ENCODE assay signal across 27 cellular contexts in genomic region chr7:145053781-145054180, GRCh38.
DNase-seq lines count a peak whose midpoint lies in the region; ATAC-seq, FAIRE-seq and TF ChIP-seq lines count a peak whose summit lies in the region.
"Had no signal": no experiment of that assay in that cellular context is flagged by ENCODE, and none has a peak within 500 bp of the region (broad histone marks: within the 10 kb centered on the region; RNA-seq: fewer than 3 reads in every experiment).

No MANE protein-coding gene starts in this region.

- H3K27me3 Mint-ChIP-seq in T-helper 2 cell treated with Interferon-gamma antibody and Interleukin-4, amounts not matched to agents 5 μg/mL and 100 μg/mL, for 36 hours (ENCODE audit: low read depth): no peaks in the 10 kb centered on the region
- H3K27me3 Mint-ChIP-seq: CD4-positive, CD25-positive, alpha-beta regulatory T cell had no signal

- no peak overlapping the region for H3K27ac ChIP-seq in PC-3 (ENCODE audit: low read length)
- H3K27ac ChIP-seq in epithelial cell of prostate: peak overlapping the region; percentile 14
- H3K27ac ChIP-seq in WERI-Rb-1: no peak overlapping the region
- H3K27ac ChIP-seq in MM.1S (ENCODE audit: low read length): no peak overlapping the region
- H3K27ac ChIP-seq: BLaER1 had no signal

- peaks cover 4% of the 10 kb centered on the region; the same call in 1 of the 2 replicates for H3K27me3 ChIP-seq in PC-3 (ENCODE audit: low read length)
- H3K27me3 ChIP-seq in bronchial epithelial cell (ENCODE audit: control insufficient read depth, insufficient read depth, low read length): no peaks in the 10 kb centered on the region
- no peaks in the 10 kb centered on the region for H3K27me3 ChIP-seq in WERI-Rb-1 (ENCODE audit: insufficient read depth, low read depth, severe bottlenecking)
- H3K27me3 ChIP-seq in MM.1S (replicated peaks; ENCODE audit: insufficient read depth, low read length): no peaks in the 10 kb centered on the region
- H3K27me3 ChIP-seq: BE2C, BLaER1 had no signal

- H3K9me3 ChIP-seq in PC-3 (ENCODE audit: low read length): no peaks in the 10 kb centered on the region
- no peaks in the 10 kb centered on the region for H3K9me3 ChIP-seq in WERI-Rb-1 (ENCODE audit: severe bottlenecking)
- no peaks in the 10 kb centered on the region for H3K9me3 ChIP-seq in MM.1S (replicated peaks; ENCODE audit: insufficient read depth, low read length)
- H3K9me3 ChIP-seq: BE2C, BLaER1 had no signal

- no peak overlapping the region for H3K4me3 Mint-ChIP-seq in T-helper 2 cell treated with Interferon-gamma antibody and Interleukin-4, amounts not matched to agents 5 μg/mL and 100 μg/mL, for 36 hours
- H3K4me3 Mint-ChIP-seq: CD14-positive monocyte; CD4-positive, alpha-beta memory T cell; CD4-positive, CD25-positive, alpha-beta regulatory T cell; CD8-positive, alpha-beta memory T cell had no signal

- H3K9me2 ChIP-seq in PC-3 (replicated peaks; ENCODE audit: low read length): no peaks in the 10 kb centered on the region
- no peaks in the 10 kb centered on the region for H3K9me2 ChIP-seq in MM.1S (replicated peaks; ENCODE audit: insufficient read depth, low read length)

- no peak overlapping the region for H3K4me3 ChIP-seq in PC-3 (ENCODE audit: low read length)
- no peak overlapping the region for H3K4me3 ChIP-seq in bronchial epithelial cell (ENCODE audit: low read depth, low read length)
- no peak overlapping the region for H3K4me3 ChIP-seq in WERI-Rb-1 (ENCODE audit: low read depth, low read length)
- H3K4me3 ChIP-seq in MM.1S (ENCODE audit: low read length): no peak overlapping the region
- H3K4me3 ChIP-seq: BLaER1, GM12878 had no signal

- H3K4me1 ChIP-seq in PC-3 (ENCODE audit: insufficient read depth, low read length): no peaks in the 10 kb centered on the region
- H3K4me1 ChIP-seq in MM.1S (ENCODE audit: low read length): no peaks in the 10 kb centered on the region
- H3K4me1 ChIP-seq: BE2C, BLaER1 had no signal

- POLR2A ChIA-PET in PC-3 (lab: Charles Lee; ENCODE audit: unreplicated experiment): no interaction called here

- ATAC-seq in PC-3: no peak; the same call in 1 of the 2 replicates
- ATAC-seq: GM12878 had no signal

- DNase-seq in PC-3 (peak; percentile 4), bronchial epithelial cell (ENCODE audit: low read depth) (peak; percentile 35), epithelial cell of prostate (ENCODE audit: low read depth, low spot score) (peak; percentile 22), WERI-Rb-1 (no peak), MM.1S (no peak)
- DNase-seq in T-helper 2 cell treated with Interferon-gamma antibody and Interleukin-4, amounts not matched to agents 5 μg/mL and 100 μg/mL, for 36 hours (ENCODE audit: low spot score): no peak
- DNase-seq: 8988T; ACHN; BE2C; C1 segment of cervical spinal cord; CD4-positive, alpha-beta memory T cell; CD4-positive, CD25-positive, alpha-beta regulatory T cell; CD8-positive, alpha-beta memory T cell; COR-L47; DMS 273 treated with DMSO at 0.1 percent for 48 hours; DMS153; DMS53; DMS79; DND-41; EL; GDM1 had no signal

- no peaks in the 10 kb centered on the region for H3K36me3 Mint-ChIP-seq in T-helper 2 cell treated with Interferon-gamma antibody and Interleukin-4, amounts not matched to agents 5 μg/mL and 100 μg/mL, for 36 hours (ENCODE audit: low read depth)
- H3K36me3 Mint-ChIP-seq: CD14-positive monocyte; CD4-positive, alpha-beta memory T cell; CD4-positive, CD25-positive, alpha-beta regulatory T cell; CD8-positive, alpha-beta memory T cell had no signal

- TF ChIP-seq CTCF in PC-3 (conservative IDR thresholded peaks at IDR 0.05; ENCODE audit: low read depth, low read length): no peak
- TF ChIP-seq CTCF in bronchial epithelial cell (IDR thresholded peaks at IDR 0.05; ENCODE audit: insufficient read depth, low read length, severe bottlenecking): no peak
- no peak for TF ChIP-seq CTCF in WERI-Rb-1 (IDR thresholded peaks at IDR 0.05; ENCODE audit: low read depth, low read length)
- TF ChIP-seq CTCF in MM.1S (IDR thresholded peaks at IDR 0.05; ENCODE audit: low read length): no peak

- no peaks in the 10 kb centered on the region for H4K20me1 ChIP-seq in PC-3 (ENCODE audit: low read length)
- H4K20me1 ChIP-seq in MM.1S (ENCODE audit: insufficient read depth, low read length): no peaks in the 10 kb centered on the region
- H4K20me1 ChIP-seq: BLaER1 had no signal

- intact Hi-C loops in PC-3 (cut with micrococcal nuclease): no loop called here

- no peaks in the 10 kb centered on the region for H3K4me1 Mint-ChIP-seq in T-helper 2 cell treated with Interferon-gamma antibody and Interleukin-4, amounts not matched to agents 5 μg/mL and 100 μg/mL, for 36 hours (ENCODE audit: low read depth)
- H3K4me1 Mint-ChIP-seq: CD14-positive monocyte; CD4-positive, alpha-beta memory T cell; CD4-positive, CD25-positive, alpha-beta regulatory T cell; CD8-positive, alpha-beta memory T cell had no signal

- H3K9me3 Mint-ChIP-seq in T-helper 2 cell treated with Interferon-gamma antibody and Interleukin-4, amounts not matched to agents 5 μg/mL and 100 μg/mL, for 36 hours: no peaks in the 10 kb centered on the region

- H3K79me2 ChIP-seq in PC-3 (ENCODE audit: low read length): no peaks in the 10 kb centered on the region
- H3K79me2 ChIP-seq in MM.1S (ENCODE audit: low read length): no peaks in the 10 kb centered on the region

- no peaks in the 10 kb centered on the region for H3K36me3 ChIP-seq in PC-3 (ENCODE audit: low read depth, low read length)
- H3K36me3 ChIP-seq in bronchial epithelial cell (ENCODE audit: control insufficient read depth, insufficient read depth, low read length): no peaks in the 10 kb centered on the region
- H3K36me3 ChIP-seq in WERI-Rb-1: no peaks in the 10 kb centered on the region
- H3K36me3 ChIP-seq in MM.1S (replicated peaks; ENCODE audit: insufficient read depth, low read length): no peaks in the 10 kb centered on the region
- H3K36me3 ChIP-seq: BE2C, BLaER1 had no signal

- CTCF ChIA-PET in PC-3 (lab: Charles Lee): no interaction called here

- H3F3A ChIP-seq in PC-3 (ENCODE audit: low read length, unreplicated experiment) (no peaks in the 10 kb centered on the region), MM.1S (ENCODE audit: insufficient read depth, low read length) (no peaks in the 10 kb centered on the region)

- H3K4me2 ChIP-seq in PC-3 (ENCODE audit: low read length) (no peak overlapping the region), MM.1S (ENCODE audit: low read depth, low read length) (no peak overlapping the region)
- H3K4me2 ChIP-seq: BLaER1 had no signal

- H3K9ac ChIP-seq in PC-3 (ENCODE audit: low read length): no peak overlapping the region
- no peak overlapping the region for H3K9ac ChIP-seq in MM.1S (ENCODE audit: low read length)
- H3K9ac ChIP-seq: BLaER1 had no signal

- FAIRE-seq in bronchial epithelial cell (lab: Jason Lieb, UNC): no peak
- FAIRE-seq: A204.1, GM12878, GM12892, GM18507 had no signal

- H3K27ac Mint-ChIP-seq in T-helper 2 cell treated with Interferon-gamma antibody and Interleukin-4, amounts not matched to agents 5 μg/mL and 100 μg/mL, for 36 hours: no peak overlapping the region
- H3K27ac Mint-ChIP-seq: CD14-positive monocyte; CD4-positive, alpha-beta memory T cell; CD4-positive, CD25-positive, alpha-beta regulatory T cell; CD8-positive, alpha-beta memory T cell had no signal

- BruUV-seq in PC-3 (replicated peaks; lab: Mats Ljungman, UMichigan): no TSS peak

- H2AFZ ChIP-seq in PC-3 (ENCODE audit: low read length) (no peak overlapping the region), MM.1S (ENCODE audit: low read length) (no peak overlapping the region)

Comparison
In these comparisons a context has a peak if more than half of its experiments do, and no peak if none do; other contexts are left out.
1. DNase-seq: peak in PC-3 (single experiment), bronchial epithelial cell (single experiment) and epithelial cell of prostate (single experiment); none in T-helper 2 cell treated with Interferon-gamma antibody and Interleukin-4, amounts not matched to agents 5 μg/mL and 100 μg/mL, for 36 hours (single experiment), WERI-Rb-1 (single experiment) and MM.1S (single experiment).